In genomic region chr2:101249826-101250225, GRCh38 we compare ENCODE assay signal across 18 cellular contexts. TPM values are rescaled to one million over a fixed set of nuclear protein-coding genes. Genes with fewer than 3 reads are reported as not detected.
DNase-seq lines count a peak whose midpoint lies in the region; ATAC-seq and TF ChIP-seq lines count a peak whose summit lies in the region.
"Had no signal": no experiment of that assay in that cellular context is flagged by ENCODE, and none has a peak within 500 bp of the region (broad histone marks: within the 10 kb centered on the region; RNA-seq: fewer than 3 reads in every experiment).

No MANE protein-coding gene starts in this region.

- no peak overlapping the region for H2AK5ac ChIP-seq in neuronal stem cell (ENCODE audit: low read depth, low read length)

- H3K27ac Mint-ChIP-seq in CD4-positive, alpha-beta T cell = peak overlapping the region; percentile 47
- H3K27ac Mint-ChIP-seq in WTC11 = peak overlapping the region; percentile 76; the same call in 1 of the 2 replicates

- no peak overlapping the region for H2AFZ ChIP-seq in neuronal stem cell (ENCODE audit: low read length)

- ATAC-seq in CD4-positive, alpha-beta T cell (ENCODE audit: poor library complexity) = no peak
- peak; percentile 7 for ATAC-seq in WTC11
- no peak for ATAC-seq in gastrocnemius medialis
- ATAC-seq: A549 had no signal

- no peaks in the 10 kb centered on the region for H3K27me3 ChIP-seq in CD4-positive, alpha-beta T cell (ENCODE audit: control insufficient read depth, insufficient read depth, low read length)
- H3K27me3 ChIP-seq in HL-60 (ENCODE audit: insufficient read depth, poor library complexity, severe bottlenecking) = no peaks in the 10 kb centered on the region
- no peaks in the 10 kb centered on the region for H3K27me3 ChIP-seq in iPS-20b (ENCODE audit: insufficient read depth, low read length)
- H3K27me3 ChIP-seq in MG63 = no peaks in the 10 kb centered on the region
- no peaks in the 10 kb centered on the region for H3K27me3 ChIP-seq in neuronal stem cell (ENCODE audit: control insufficient read depth in 3 of 3, insufficient read depth in 3 of 3, low read depth in 1 of 3, low read length in 3 of 3)
- H3K27me3 ChIP-seq in gastrocnemius medialis = no peaks in the 10 kb centered on the region
- H3K27me3 ChIP-seq: BLaER1 treated with 17β-estradiol and CSF1 and Interleukin-3, amounts not matched to agents 10 nM and 100 nM had no signal

- H3K4me1 ChIP-seq in iPS-20b (ENCODE audit: insufficient read depth, low read length) (peaks cover 16% of the 10 kb centered on the region), neuronal stem cell (ENCODE audit: control insufficient read depth in 2 of 2, insufficient read depth in 1 of 2, low read depth in 1 of 2, low read length in 2 of 2) (peaks cover 9 to 10% of the 10 kb centered on the region in 2 donors), gastrocnemius medialis (peaks cover 15 to 19% of the 10 kb centered on the region in 2 donors)

- H3K36me3 ChIP-seq in iPS-20b (ENCODE audit: insufficient read depth, low read depth, low read length) (no peaks in the 10 kb centered on the region), MG63 (peaks cover 4% of the 10 kb centered on the region), neuronal stem cell (replicated peaks in 1 of 2; ENCODE audit: control insufficient read depth in 2 of 2, insufficient read depth in 2 of 2, low read length in 2 of 2) (peaks cover 0 to 3% of the 10 kb centered on the region in 2 donors), gastrocnemius medialis (no peaks in the 10 kb centered on the region)

- no peak overlapping the region for H2BK5ac ChIP-seq in neuronal stem cell (ENCODE audit: low read length)

- no peak for TF ChIP-seq POLR2A in gastrocnemius medialis (IDR thresholded peaks at IDR 0.05)

- H4K8ac ChIP-seq in neuronal stem cell (ENCODE audit: low read depth, low read length) = no peak overlapping the region

- H3K79me1 ChIP-seq in neuronal stem cell (ENCODE audit: low read depth, low read length) = peaks cover 2% of the 10 kb centered on the region

- H3K4me3 Mint-ChIP-seq in CD4-positive, alpha-beta T cell = peak overlapping the region; percentile 62
- no peak overlapping the region for H3K4me3 Mint-ChIP-seq in WTC11

- no peak for TF ChIP-seq CTCF in CD4-positive, alpha-beta T cell (IDR thresholded peaks at IDR 0.05)
- TF ChIP-seq CTCF in HL-60 (IDR thresholded peaks at IDR 0.05; ENCODE audit: insufficient read depth, low read length) = no peak
- no peak for TF ChIP-seq CTCF in WTC11 (IDR thresholded peaks at IDR 0.05)
- TF ChIP-seq CTCF in gastrocnemius medialis (IDR thresholded peaks at IDR 0.05 in 4 of 5, conservative IDR thresholded peaks at IDR 0.05 in 1 of 5) = no peak

- peaks cover 34% of the 10 kb centered on the region for H3K4me1 Mint-ChIP-seq in CD4-positive, alpha-beta T cell (ENCODE audit: low read depth)
- H3K4me1 Mint-ChIP-seq in WTC11 = peaks cover 43% of the 10 kb centered on the region

- H3K27ac ChIP-seq in CD4-positive, alpha-beta T cell (ENCODE audit: low read depth, low read length) = no peak overlapping the region
- H3K27ac ChIP-seq in HL-60 (replicated peaks) (peak overlapping the region; percentile 56), iPS-20b (ENCODE audit: low read length) (no peak overlapping the region), substantia nigra (ENCODE audit: low read depth, low read length, poor library complexity, severe bottlenecking) (no peak overlapping the region), neuronal stem cell (replicated peaks; ENCODE audit: low read length) (no peak overlapping the region), gastrocnemius medialis (no peak overlapping the region)
- H3K27ac ChIP-seq: A549; BLaER1 treated with 17β-estradiol and CSF1 and Interleukin-3, amounts not matched to agents 10 nM and 100 nM; SK-N-MC had no signal

- no peak overlapping the region for H2BK120ac ChIP-seq in neuronal stem cell (ENCODE audit: low read depth, low read length)

- H3K4me2 ChIP-seq in neuronal stem cell (ENCODE audit: insufficient read depth, low read length, poor library complexity, severe bottlenecking) = no peak overlapping the region
- H3K4me2 ChIP-seq: A549 had no signal

- no peak for DNase-seq in CD4-positive, alpha-beta T cell
- peak in 1 of 2 experiments; percentile 69 for DNase-seq in HL-60 (ENCODE audit: low read depth in 1 of 2, low spot score in 1 of 2)
- peak; percentile 20 for DNase-seq in WTC11 (ENCODE audit: low spot score)
- DNase-seq in substantia nigra (lab: John Stamatoyannopoulos, UW) = no peak
- no peak for DNase-seq in MG63
- DNase-seq in neuronal stem cell (ENCODE audit: low spot score) = no peak
- no peak for DNase-seq in gastrocnemius medialis
- DNase-seq: CD8-positive, alpha-beta memory T cell; H7; NCI-H1105 treated with DMSO at 0.1 percent for 48 hours; NCI-H1694 treated with DMSO at 0.1 percent for 48 hours; NK-92 treated with Interleukin-12 subunit alpha and Interleukin-12 subunit beta, amount 100 ng/mL, for 24 hours; OCI-M1; Right ventricle myocardium superior had no signal

- no peak overlapping the region for H4K91ac ChIP-seq in neuronal stem cell (ENCODE audit: low read depth, low read length, poor library complexity)

- no CpG with 5 or more reads among the region's 5 CpGs for WGBS in neuronal stem cell (ENCODE audit: extremely low coverage in 2 of 2, insufficient read length in 2 of 2, insufficient replicate concordance in 1 of 2), 2 donors

- H2BK12ac ChIP-seq in neuronal stem cell (ENCODE audit: low read length) = no peak overlapping the region

- no peaks in the 10 kb centered on the region for H3K27me3 Mint-ChIP-seq in CD4-positive, alpha-beta T cell
- H3K27me3 Mint-ChIP-seq in WTC11 (ENCODE audit: low read depth) = no peaks in the 10 kb centered on the region

- peaks cover 18% of the 10 kb centered on the region for H3K36me3 Mint-ChIP-seq in CD4-positive, alpha-beta T cell (ENCODE audit: low read depth)
- H3K36me3 Mint-ChIP-seq in WTC11 = peaks cover 7% of the 10 kb centered on the region

- POLR2A ChIA-PET in CD4-positive, alpha-beta T cell (lab: Charles Lee) = no interaction called here
- POLR2A ChIA-PET in WTC11 (lab: Charles Lee) = interaction anchor here (1.2 kb wide), 1 partner anchor 244 kb away, joined by 3 read pairs; no protein-coding TSS in a partner anchor

- H2BK15ac ChIP-seq in neuronal stem cell (ENCODE audit: low read length) = no peak overlapping the region

- in situ Hi-C loops in gastrocnemius medialis (cut with MboI; ENCODE audit: low sequenced_read_pairs in 4 of 4) = loop anchor here in 1 of 4 donors (10.0 kb wide), 1 partner anchor 55 kb away; the partner anchor contains the start of gene RNF149

- no peak overlapping the region for H3K4me3 ChIP-seq in HL-60 (replicated peaks; ENCODE audit: insufficient read depth, low read length)
- H3K4me3 ChIP-seq in iPS-20b (ENCODE audit: low read length) = peak overlapping the region; percentile 10; the same call in 1 of the 2 replicates
- H3K4me3 ChIP-seq in MG63 = no peak overlapping the region
- H3K4me3 ChIP-seq in neuronal stem cell (ENCODE audit: low read length in 2 of 2) = no peak overlapping the region
- H3K4me3 ChIP-seq in gastrocnemius medialis = no peak overlapping the region
- H3K4me3 ChIP-seq: A549; BLaER1 treated with 17β-estradiol and CSF1 and Interleukin-3, amounts not matched to agents 10 nM and 100 nM; SK-N-MC had no signal

- H3K18ac ChIP-seq in neuronal stem cell (ENCODE audit: low read length) = no peak overlapping the region

- H3K9ac ChIP-seq in iPS-20b (ENCODE audit: low read depth, low read length) (peak overlapping the region; percentile 37; the same call in 1 of the 2 replicates), neuronal stem cell (ENCODE audit: low read depth, low read length, poor library complexity) (no peak overlapping the region)
- H3K9ac ChIP-seq: BLaER1 treated with 17β-estradiol and CSF1 and Interleukin-3, amounts not matched to agents 10 nM and 100 nM had no signal

- intact Hi-C loops in CD4-positive, alpha-beta T cell (cut with DNase I, micrococcal nuclease) = loop anchor here (5.0 kb wide), 4 partner anchors 137 to 688 kb away; partner anchors contain the start of genes RPL31 (in 2 of the 2), CREG2 (in 1 of the 2), MAP4K4 (in 1 of the 2) and PDCL3 (in 1 of the 2)
- intact Hi-C loops in gastrocnemius medialis (cut with DNase I; ENCODE audit: low total_unique reads) = no loop called here

- CTCF ChIA-PET in CD4-positive, alpha-beta T cell (lab: Charles Lee) = no interaction called here
- CTCF ChIA-PET in WTC11 (lab: Charles Lee) = interaction anchor here (0.8 to 1.5 kb wide), 2 partner anchors 61 to 212 kb away, joined by 3 to 7 read pairs; no protein-coding TSS in a partner anchor

- no peak overlapping the region for H3K4ac ChIP-seq in neuronal stem cell (ENCODE audit: low read length)

- H3K9me3 ChIP-seq in CD4-positive, alpha-beta T cell (ENCODE audit: control insufficient read depth, low read length) = no peaks in the 10 kb centered on the region
- H3K9me3 ChIP-seq in iPS-20b (ENCODE audit: insufficient read depth, low read depth, low read length) (no peaks in the 10 kb centered on the region), MG63 (no peaks in the 10 kb centered on the region), neuronal stem cell (replicated peaks in 1 of 2; ENCODE audit: control insufficient read depth in 2 of 2, insufficient read depth in 1 of 2, low read depth in 1 of 2, low read length in 2 of 2) (no peaks in the 10 kb centered on the region), gastrocnemius medialis (no peaks in the 10 kb centered on the region)
- H3K9me3 ChIP-seq: A549 had no signal

- no peak overlapping the region for H3K14ac ChIP-seq in neuronal stem cell (ENCODE audit: low read length)

- no peaks in the 10 kb centered on the region for H3K9me3 Mint-ChIP-seq in CD4-positive, alpha-beta T cell
- H3K9me3 Mint-ChIP-seq in WTC11 = peaks cover 10% of the 10 kb centered on the region
- H3K9me3 Mint-ChIP-seq: CD8-positive, alpha-beta memory T cell had no signal

- H3K23ac ChIP-seq in neuronal stem cell (ENCODE audit: low read depth, low read length, poor library complexity) = no peak overlapping the region

TF ChIP-seq in WTC11, 78 proteins besides CTCF, POLR2A, EP300 and RAD21 (continues in another document):
- TF ChIP-seq CBFB (CRISPR knock-in tag; IDR thresholded peaks at IDR 0.05; ENCODE audit: low read depth) = no peak

RNA-seq across cellular contexts. Expression of gene CNOT11, which starts 2.9 kb away (rescaled TPM):
- total RNA-seq in CD4-positive, alpha-beta T cell = 10 to 100 TPM; 39.4 to 46.8 TPM
- total RNA-seq in WTC11 (2021) = 47.4 to 54.0 TPM (median 48.9 TPM) in 3 replicates
- total RNA-seq in MG63 (2014; rRNA removed; shearing (Covaris generic); ENCODE audit: low replicate concordance) = 52.6 and 64.1 TPM in 2 replicates
- polyA plus RNA-seq in neuronal stem cell (2013, experiment 1 of 2) = 38.9 TPM
- polyA plus RNA-seq in neuronal stem cell (2013, experiment 2 of 2) = 39.3 TPM
- total RNA-seq in gastrocnemius medialis = 10 to 100 TPM; 31.2 to 42.0 (median 35.5) TPM

RNA-seq across cellular contexts. Expression of gene RNF149, which starts 58.7 kb away (rescaled TPM):
- 100 to 1,000 TPM; 139 to 150 TPM for total RNA-seq in CD4-positive, alpha-beta T cell
- total RNA-seq in WTC11 (2021) (25.6 to 30.0 TPM (median 28.4 TPM) in 3 replicates), gastrocnemius medialis (10 to 100 TPM; 14.7 to 27.7 (median 18.5) TPM)
- total RNA-seq in MG63 (2014; rRNA removed; shearing (Covaris generic); ENCODE audit: low replicate concordance) = 33.8 and 34.5 TPM in 2 replicates
- 16.8 TPM for polyA plus RNA-seq in neuronal stem cell (2013, experiment 1 of 2)
- 17.8 TPM for polyA plus RNA-seq in neuronal stem cell (2013, experiment 2 of 2)
